In genomic region chr17:75238684-75239191, GRCh38 we compare ENCODE assay signal across 1 cellular context.
TF ChIP-seq lines count a peak whose summit lies in the region.

No MANE protein-coding gene starts in this region.

TF ChIP-seq in endothelial cell of umbilical vein, 7 proteins besides CTCF, POLR2A, EP300 and RAD21:
- TF ChIP-seq EZH2 (IDR thresholded peaks at IDR 0.05; ENCODE audit: borderline replicate concordance, low read depth, low read length, severe bottlenecking) (no peak), MAX (IDR thresholded peaks at IDR 0.05; ENCODE audit: insufficient read depth, insufficient read length) (no peak), MYC (IDR thresholded peaks at IDR 0.05; ENCODE audit: low read depth, low read length) (no peak), GATA2 (IDR thresholded peaks at IDR 0.05; ENCODE audit: insufficient read depth, insufficient read length, low read depth, low read length) (no peak), FOS (IDR thresholded peaks at IDR 0.05; ENCODE audit: borderline replicate concordance, insufficient read depth, low read length) (no peak), JUN (IDR thresholded peaks at IDR 0.05; ENCODE audit: borderline replicate concordance, insufficient read depth, insufficient read length, low read depth) (no peak), POLR2AphosphoS5 (IDR thresholded peaks at IDR 0.05; ENCODE audit: insufficient read depth, low read depth, low read length) (no peak)
TF ChIP-seq in endothelial cell of umbilical vein: peak in this region for 0.
